8 cellular contexts compared by ENCODE assay signal in genomic region chr2:64730551-64731305, GRCh38.
DNase-seq lines count a peak whose midpoint lies in the region; ATAC-seq and TF ChIP-seq lines count a peak whose summit lies in the region.

No MANE protein-coding gene starts in this region.

- no peak; a peak in 1 of 4 replicates for TF ChIP-seq EP300 in SK-N-SH (IDR thresholded peaks at IDR 0.05; ENCODE audit: borderline replicate concordance in 1 of 2, low read depth in 1 of 2, low read length in 1 of 2)

- H3K36me3 ChIP-seq in KOPT-K1 (ENCODE audit: insufficient read depth, low read length) = no peaks in the 10 kb centered on the region
- no peaks in the 10 kb centered on the region for H3K36me3 ChIP-seq in SK-N-SH (replicated peaks in 1 of 2; ENCODE audit: control insufficient read depth in 1 of 2, insufficient read depth in 2 of 2, low read length in 1 of 2)

- no peak for TF ChIP-seq CTCF in SK-N-SH (IDR thresholded peaks at IDR 0.05)
- no peak for TF ChIP-seq CTCF in astrocyte of the cerebellum (IDR thresholded peaks at IDR 0.05; ENCODE audit: low read depth, low read length, missing control alignments)

- no peaks in the 10 kb centered on the region for H4K20me1 ChIP-seq in SK-N-SH (ENCODE audit: insufficient read depth)

- peak overlapping the region; percentile 36; the same call in 1 of the 2 replicates for H2AFZ ChIP-seq in SK-N-SH (ENCODE audit: low read depth)

- H3K27ac ChIP-seq in KOPT-K1 (ENCODE audit: low read depth, low read length, poor library complexity, severe bottlenecking) = peak overlapping the region; percentile 79
- peak overlapping the region; percentile 17 to 72; a peak in 3 of 4 replicates for H3K27ac ChIP-seq in SK-N-SH (ENCODE audit: low read depth in 2 of 2, low read length in 1 of 2)

- TF ChIP-seq RAD21 in SK-N-SH (IDR thresholded peaks at IDR 0.05; ENCODE audit: low read length) = no peak

- H3K9me2 ChIP-seq in SK-N-SH = no peaks in the 10 kb centered on the region

- H3K4me3 ChIP-seq in SK-N-SH (ENCODE audit: low read depth in 2 of 2, low read length in 1 of 2) (no peak overlapping the region), astrocyte of the cerebellum (ENCODE audit: low read depth, low read length) (peak overlapping the region; percentile 30)

- peak overlapping the region; percentile 61 for H3K4me2 ChIP-seq in SK-N-SH

- in situ Hi-C loops in astrocyte of the cerebellum (cut with HindIII; ENCODE audit: low sequenced_read_pairs) = no loop called here

- no peaks in the 10 kb centered on the region; the same call in 1 of the 2 replicates for H3K79me2 ChIP-seq in SK-N-SH (ENCODE audit: insufficient read depth)

- peaks cover 7 to 19% of the 10 kb centered on the region in 2 experiments; a peak in 3 of 4 replicates for H3K4me1 ChIP-seq in SK-N-SH (ENCODE audit: control insufficient read depth in 1 of 2, insufficient read depth in 2 of 2, low read depth in 1 of 2, low read length in 1 of 2)

- intact Hi-C loops in sciatic nerve (cut with DNase I) = no loop called here

- H3K9ac ChIP-seq in SK-N-SH = no peak overlapping the region; the same call in 1 of the 2 replicates

- no peaks in the 10 kb centered on the region for H3K27me3 ChIP-seq in SK-N-SH (ENCODE audit: insufficient read depth)

- ATAC-seq in sciatic nerve (peak; percentile 96), HG03039 (IDR thresholded peaks at IDR 0.05; ENCODE audit: unreplicated experiment) (no peak)

- no peaks in the 10 kb centered on the region for H3K9me3 ChIP-seq in KOPT-K1 (ENCODE audit: insufficient read depth, low read length, poor library complexity, severe bottlenecking)
- H3K9me3 ChIP-seq in SK-N-SH = no peaks in the 10 kb centered on the region

- CTCF ChIA-PET in SK-N-SH (lab: Yijun Ruan, JAX) = interaction anchor here (5.7 kb wide), 1 partner anchor 78 kb away, joined by 22 read pairs; the partner anchor contains the start of gene SERTAD2

- WGBS in SK-N-SH (ENCODE audit: low lambda C conversion rate) = 55% methylated on average over 9 of the region's 9 CpGs

- peak; percentile 48 for DNase-seq in DMS79 treated with DMSO at 0.1 percent for 48 hours (lab: John Stamatoyannopoulos, UW)
- peak; percentile 64 for DNase-seq in SK-N-SH
- peak; percentile 52 for DNase-seq in astrocyte of the cerebellum (ENCODE audit: low read depth)
- peak in 36 of 51 donors; percentile 6 to 79 (median 50) for DNase-seq in hypothalamus (lab: John Stamatoyannopoulos, UW)
- peak; percentile 82 for DNase-seq in sciatic nerve (ENCODE audit: low spot score)
- no peak for DNase-seq in SKM-1 (lab: John Stamatoyannopoulos, UW; ENCODE audit: unreplicated experiment)

- peaks cover 11% of the 10 kb centered on the region for H3F3A ChIP-seq in SK-N-SH (replicated peaks; ENCODE audit: insufficient read depth)

- POLR2A ChIA-PET in SK-N-SH (lab: Yijun Ruan, JAX) = no interaction called here

TF ChIP-seq in SK-N-SH, 30 proteins besides CTCF, POLR2A, EP300 and RAD21:
- TF ChIP-seq GATA2 (CRISPR knock-in tag; IDR thresholded peaks at IDR 0.05) (0 out of 2 replicates have a peak, but pooled peaks have one; percentile 10), MAX (IDR thresholded peaks at IDR 0.05; ENCODE audit: low read depth) (peak; percentile 74), FOXJ3 (CRISPR knock-in tag; IDR thresholded peaks at IDR 0.05) (0 out of 2 replicates have a peak, but pooled peaks have one; percentile 41), MXI1 (IDR thresholded peaks at IDR 0.05; ENCODE audit: low read depth, low read length) (peak; percentile 62; the same call in 1 of the 2 replicates), JUND (IDR thresholded peaks at IDR 0.05) (no peak), ELF1 (IDR thresholded peaks at IDR 0.05) (no peak), TCF12 (IDR thresholded peaks at IDR 0.05) (peak; percentile 44; the same call in 1 of the 2 replicates), PBX3 (IDR thresholded peaks at IDR 0.05) (0 out of 2 replicates have a peak, but pooled peaks have one; percentile 9), MEF2A (IDR thresholded peaks at IDR 0.05; ENCODE audit: borderline replicate concordance, low read depth) (no peak), TEAD4 (IDR thresholded peaks at IDR 0.05; ENCODE audit: borderline replicate concordance, insufficient read depth) (no peak)
TF ChIP-seq in SK-N-SH: peak in this region for 6.
